Comparison of ENCODE assay signal across 19 cellular contexts in the genomic region with DNA sequence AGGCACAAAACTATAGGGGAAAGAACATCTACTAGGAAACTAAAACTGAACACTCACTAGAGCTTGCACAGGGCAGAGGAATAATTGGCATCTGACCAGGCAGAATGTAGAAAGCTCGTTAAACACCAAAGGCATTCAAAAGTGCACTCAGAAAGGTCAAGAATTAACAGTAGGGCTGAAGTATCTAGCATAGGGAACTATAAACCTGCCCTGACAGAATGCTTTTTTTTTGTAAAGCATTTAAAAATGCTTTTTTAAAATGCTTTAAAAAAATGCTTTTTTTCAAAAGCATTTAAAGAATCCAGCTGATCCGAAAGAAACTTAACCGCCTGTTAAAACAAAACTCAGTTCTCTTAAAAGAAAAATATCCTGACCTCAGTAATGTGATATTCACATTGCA.
DNase-seq lines count a peak whose midpoint lies in the region; ATAC-seq, FAIRE-seq and TF ChIP-seq lines count a peak whose summit lies in the region.
"Had no signal": no experiment of that assay in that cellular context is flagged by ENCODE, and none has a peak within 500 bp of the region (broad histone marks: within the 10 kb centered on the region; RNA-seq: fewer than 3 reads in every experiment).

No MANE protein-coding gene starts in this region.

- H3K4me1 ChIP-seq in keratinocyte (ENCODE audit: control insufficient read depth, extremely low read depth, insufficient read depth, low read length): peaks cover 19% of the 10 kb centered on the region
- H3K4me1 ChIP-seq in sigmoid colon: peaks cover 0 to 7% (median 6%) of the 10 kb centered on the region in 4 donors
- H3K4me1 ChIP-seq: BLaER1, SJSA1 had no signal

- intact Hi-C loops in lower leg skin (cut with DNase I; ENCODE audit: low total_unique reads) (no loop called here), sigmoid colon (cut with DNase I) (no loop called here)

- DNase-seq in HFFc6 (peak; percentile 55), amniotic stem cell (lab: John Stamatoyannopoulos, UW) (peak; percentile 10), keratinocyte (ENCODE audit: low read depth, low spot score) (no peak), skeletal muscle cell (ENCODE audit: low read depth) (peak; percentile 17), lower leg skin (ENCODE audit: low spot score in 2 of 2) (no peak), sigmoid colon (no peak)
- DNase-seq in activated naive CD4-positive, alpha-beta T cell treated with Interleukin-2 at 50 U/mL for 16 hours: no peak
- DNase-seq: activated CD4-positive, alpha-beta T cell treated with anti-CD3 and anti-CD28 coated beads, Interleukin-2, amount 50 U/mL, for 4 hours; activated T-cell treated with anti-CD3 and anti-CD28 coated beads, Interleukin-2, amount 50 U/mL, for 4 hours; DMS153; NCI-H1092; small intestine; stimulated activated naive B cell treated with anti-CD40 and anti-IgM and Interleukin-4, amounts not matched to agents 10 μg/mL and 1 μg/mL and 100 μg/mL, for 72 hours had no signal

- H3K36me3 ChIP-seq in keratinocyte (ENCODE audit: control insufficient read depth in 2 of 2, extremely low read depth in 1 of 2, insufficient read depth in 2 of 2, low read length in 2 of 2) (no peaks in the 10 kb centered on the region), sigmoid colon (no peaks in the 10 kb centered on the region)
- H3K36me3 ChIP-seq: BLaER1, SJSA1 had no signal

- peak; percentile 78 for FAIRE-seq in keratinocyte (lab: Jason Lieb, UNC)
- FAIRE-seq: HepG2 had no signal

- no peak for TF ChIP-seq CTCF in HFFc6 (IDR thresholded peaks at IDR 0.05)
- TF ChIP-seq CTCF in keratinocyte (optimal IDR thresholded peaks at IDR 0.05 in 1 of 3, IDR thresholded peaks at IDR 0.05 in 1 of 3, conservative IDR thresholded peaks at IDR 0.05 in 1 of 3; ENCODE audit: extremely low read depth in 1 of 3, insufficient read depth in 2 of 3, low read length in 3 of 3): no peak
- no peak for TF ChIP-seq CTCF in lower leg skin (IDR thresholded peaks at IDR 0.05)
- TF ChIP-seq CTCF in sigmoid colon (IDR thresholded peaks at IDR 0.05): no peak

- TF ChIP-seq POLR2A in lower leg skin (IDR thresholded peaks at IDR 0.05) (no peak), sigmoid colon (IDR thresholded peaks at IDR 0.05) (no peak)

- TF ChIP-seq EP300 in sigmoid colon (IDR thresholded peaks at IDR 0.05): no peak

- H3K36me3 Mint-ChIP-seq in HFFc6 (ENCODE audit: low read depth): peaks cover 7% of the 10 kb centered on the region; the same call in 1 of the 2 replicates
- H3K36me3 Mint-ChIP-seq: memory B cell; stimulated activated naive B cell treated with anti-CD40 and anti-IgM and Interleukin-4, amounts not matched to agents 10 μg/mL and 1 μg/mL and 100 μg/mL, for 72 hours had no signal

- H3K4me1 Mint-ChIP-seq in HFFc6 (ENCODE audit: low read depth): peaks cover 13% of the 10 kb centered on the region
- H3K4me1 Mint-ChIP-seq: memory B cell; stimulated activated naive B cell treated with anti-CD40 and anti-IgM and Interleukin-4, amounts not matched to agents 10 μg/mL and 1 μg/mL and 100 μg/mL, for 72 hours had no signal

- H3K79me2 ChIP-seq in keratinocyte (ENCODE audit: control insufficient read depth, insufficient read depth, low read length): no peaks in the 10 kb centered on the region

- no peak overlapping the region for H3K4me2 ChIP-seq in keratinocyte (ENCODE audit: control insufficient read depth, extremely low read depth, insufficient read depth, low read depth, low read length)
- H3K4me2 ChIP-seq: BLaER1 had no signal

- no peaks in the 10 kb centered on the region; the same call in 1 of the 2 replicates for H3K27me3 Mint-ChIP-seq in HFFc6 (ENCODE audit: insufficient read depth)
- H3K27me3 Mint-ChIP-seq: dendritic cell treated with granulocyte-macrophage colony-stimulating factor and Interleukin-4, amounts not matched to agents 40 ng/mL and 50 ng/mL, for 4 days; memory B cell; stimulated activated naive B cell treated with anti-CD40 and anti-IgM and Interleukin-4, amounts not matched to agents 10 μg/mL and 1 μg/mL and 100 μg/mL, for 72 hours had no signal

- peak overlapping the region; percentile 86 for H2AFZ ChIP-seq in keratinocyte (ENCODE audit: control insufficient read depth, low read length)

- peak overlapping the region; percentile 1 for H3K27ac ChIP-seq in keratinocyte (ENCODE audit: control insufficient read depth, insufficient read depth, low read length)
- H3K27ac ChIP-seq in sigmoid colon: no peak overlapping the region
- H3K27ac ChIP-seq: BLaER1, SJSA1 had no signal

- H4K20me1 ChIP-seq in keratinocyte (ENCODE audit: control insufficient read depth, extremely low read depth, insufficient read depth, low read length): no peaks in the 10 kb centered on the region
- H4K20me1 ChIP-seq: BLaER1 had no signal

- H3K27me3 ChIP-seq in keratinocyte (ENCODE audit: control insufficient read depth, extremely low read depth, insufficient read depth, low read length): no peaks in the 10 kb centered on the region
- no peaks in the 10 kb centered on the region for H3K27me3 ChIP-seq in sigmoid colon
- H3K27me3 ChIP-seq: BLaER1, SJSA1 had no signal

- 50 to 68% methylated on average over 3 of the region's 3 CpGs for WGBS in lower leg skin, 2 donors
- WGBS in sigmoid colon, 2 donors: 68 to 74% methylated on average over 3 of the region's 3 CpGs

- 0 out of 2 replicates have a peak overlapping the region, but pooled peaks have one; percentile 2 for H3K27ac Mint-ChIP-seq in HFFc6
- H3K27ac Mint-ChIP-seq: dendritic cell treated with granulocyte-macrophage colony-stimulating factor and Interleukin-4, amounts not matched to agents 40 ng/mL and 50 ng/mL, for 4 days; memory B cell; stimulated activated naive B cell treated with anti-CD40 and anti-IgM and Interleukin-4, amounts not matched to agents 10 μg/mL and 1 μg/mL and 100 μg/mL, for 72 hours had no signal

- no peak overlapping the region for H3K9ac ChIP-seq in keratinocyte (ENCODE audit: control insufficient read depth, extremely low read depth, insufficient read depth, low read length)
- H3K9ac ChIP-seq: BLaER1 had no signal

- H3K4me3 Mint-ChIP-seq in HFFc6: no peak overlapping the region
- H3K4me3 Mint-ChIP-seq: activated T-cell treated with anti-CD3 and anti-CD28 coated beads, Interleukin-2, amount 50 U/mL, for 4 hours; dendritic cell treated with granulocyte-macrophage colony-stimulating factor and Interleukin-4, amounts not matched to agents 40 ng/mL and 50 ng/mL, for 4 days; memory B cell; stimulated activated naive B cell treated with anti-CD40 and anti-IgM and Interleukin-4, amounts not matched to agents 10 μg/mL and 1 μg/mL and 100 μg/mL, for 72 hours had no signal

- H3K9me3 ChIP-seq in keratinocyte (ENCODE audit: control insufficient read depth, low read depth, low read length): no peaks in the 10 kb centered on the region
- no peaks in the 10 kb centered on the region for H3K9me3 ChIP-seq in sigmoid colon
- H3K9me3 ChIP-seq: BLaER1, SJSA1 had no signal

- dilution Hi-C loops in keratinocyte (cut with MboI; ENCODE audit: extremely low pct_ligation_motif_present, low sequenced_read_pairs): no loop called here

- H3K4me3 ChIP-seq in keratinocyte (ENCODE audit: control insufficient read depth in 2 of 3, extremely low read depth in 1 of 3, insufficient read depth in 2 of 3, low read depth in 1 of 3, low read length in 3 of 3) (no peak overlapping the region), skeletal muscle cell (ENCODE audit: low read depth, low read length) (no peak overlapping the region), lower leg skin (ENCODE audit: low read depth, poor library complexity, severe bottlenecking) (no peak overlapping the region), sigmoid colon (no peak overlapping the region)
- H3K4me3 ChIP-seq: BLaER1, SJSA1 had no signal

- H3K9me1 ChIP-seq in keratinocyte (ENCODE audit: control insufficient read depth, extremely low read depth, insufficient read depth, low read length): no peaks in the 10 kb centered on the region

- ATAC-seq in GM21723 (IDR thresholded peaks at IDR 0.05; ENCODE audit: unreplicated experiment): no peak
- ATAC-seq: activated T-cell treated with anti-CD3 and anti-CD28 coated beads, Interleukin-2, amount 50 U/mL, for 4 hours; HepG2; stimulated activated naive B cell treated with anti-CD40 and anti-IgM and Interleukin-4, amounts not matched to agents 10 μg/mL and 1 μg/mL and 100 μg/mL, for 72 hours had no signal

- H3K9me3 Mint-ChIP-seq in HFFc6: no peaks in the 10 kb centered on the region
- H3K9me3 Mint-ChIP-seq: activated T-cell treated with anti-CD3 and anti-CD28 coated beads, Interleukin-2, amount 50 U/mL, for 4 hours had no signal

Comparison
In these comparisons a context has a peak if more than half of its experiments do, and no peak if none do; other contexts are left out.
1. DNase-seq: peak in HFFc6 (single experiment), amniotic stem cell (single experiment) and skeletal muscle cell (single experiment); none in keratinocyte (single experiment), lower leg skin (0 of 2), activated naive CD4-positive, alpha-beta T cell treated with Interleukin-2 at 50 U/mL for 16 hours (single experiment) and sigmoid colon (single experiment).